Comparison of ENCODE assay signal across 8 cellular contexts in genomic region chr5:175444060-175444904, GRCh38. TPM values are rescaled to one million over a fixed set of nuclear protein-coding genes. Genes with fewer than 3 reads are reported as not detected.
A peak's percentile ranks its signal among the peaks of the same experiment; 100 is the strongest.
DNase-seq lines count a peak whose midpoint lies in the region; ATAC-seq and TF ChIP-seq lines count a peak whose summit lies in the region.

TSS of gene DRD1 (minus strand) at chr5:175444182. CDS start at chr5:175443099, 1,083 bp downstream.

- H2AK5ac ChIP-seq in H9 (ENCODE audit: insufficient read length, low read length): no peak within 1 kb of the TSS

- no peak within 1 kb of the TSS; the same call in 1 of the 2 replicates for H3K14ac ChIP-seq in H9 (ENCODE audit: insufficient read depth, low read length)

- H3K4ac ChIP-seq in H9 (ENCODE audit: low read depth, low read length): no peak within 1 kb of the TSS

- no peak within 1 kb of the TSS for H2BK120ac ChIP-seq in H9 (ENCODE audit: low read depth, low read length, poor library complexity, severe bottlenecking)

- no peak within 1 kb of the TSS for H2BK15ac ChIP-seq in H9 (ENCODE audit: low read depth, low read length)

- H4K91ac ChIP-seq in H9 (ENCODE audit: insufficient read length, low read depth, low read length): no peak within 1 kb of the TSS

- H2AFZ ChIP-seq in H9 (ENCODE audit: low read length): no peak within 1 kb of the TSS

- no peak within 1 kb of the TSS for H2BK5ac ChIP-seq in H9 (ENCODE audit: insufficient read length, low read length)

- peak; percentile 61 for TF ChIP-seq CTCF in CD8-positive, alpha-beta T cell (IDR thresholded peaks at IDR 0.05)
- peak; percentile 93 for TF ChIP-seq CTCF in H9 (conservative IDR thresholded peaks at IDR 0.05)
- peak; percentile 69 for TF ChIP-seq CTCF in WI38 (IDR thresholded peaks at IDR 0.05; ENCODE audit: low read depth, low read length)
- peak in 1 of 3 donors; percentile 44 for TF ChIP-seq CTCF in breast epithelium (IDR thresholded peaks at IDR 0.05)

- intact Hi-C loops in CD8-positive, alpha-beta T cell (cut with DNase I, micrococcal nuclease): loop anchor here in 1 of 2 experiments (1.0 kb wide), 1 partner anchor 493 kb away; no protein-coding TSS in a partner anchor
- intact Hi-C loops in breast epithelium (cut with DNase I; ENCODE audit: low total_unique reads): no loop called here

- no CpG with 5 or more reads among the region's 91 CpGs for WGBS in H9 (ENCODE audit: extremely low coverage, insufficient read length, low lambda C conversion rate)

- CTCF ChIA-PET in CD8-positive, alpha-beta T cell (lab: Charles Lee): interaction anchor here (0.8 to 1.7 kb wide), 9 partner anchors 8 to 494 kb away, joined by 4 to 7 read pairs (median 5); no protein-coding TSS in a partner anchor

- H4K8ac ChIP-seq in H9 (replicated peaks; ENCODE audit: insufficient read length, low read depth, low read length): no peak within 1 kb of the TSS

- H3K4me2 ChIP-seq in H9 (ENCODE audit: insufficient read depth, insufficient read length, low read length): peak within 1 kb of the TSS; percentile 49

- no peak within 1 kb of the TSS for H3K27ac ChIP-seq in CD8-positive, alpha-beta T cell (ENCODE audit: low read depth, low read length)
- H3K27ac ChIP-seq in H9 (ENCODE audit: insufficient read length, low read depth, low read length): no peak within 1 kb of the TSS
- no peak within 1 kb of the TSS for H3K27ac ChIP-seq in breast epithelium
- peak within 1 kb of the TSS; percentile 38 for H3K27ac ChIP-seq in layer of hippocampus (ENCODE audit: low read depth, low read length)

- ATAC-seq in CD8-positive, alpha-beta T cell: peak; percentile 55
- ATAC-seq in HG03135 (IDR thresholded peaks at IDR 0.05; ENCODE audit: unreplicated experiment): no peak

- H3K27ac Mint-ChIP-seq in CD8-positive, alpha-beta T cell: no peak within 1 kb of the TSS
- H3K27ac Mint-ChIP-seq in H9: no peak within 1 kb of the TSS; a peak in 1 of 7 replicates

- peaks cover 9% of the 10 kb centered on the region for H3K27me3 ChIP-seq in CD8-positive, alpha-beta T cell (ENCODE audit: insufficient read depth, low read length)
- H3K27me3 ChIP-seq in H9 (ENCODE audit: insufficient read depth, low read length) (peaks cover 21% of the 10 kb centered on the region; the same call in 1 of the 2 replicates), breast epithelium (peaks cover 0 to 59% of the 10 kb centered on the region in 2 donors), layer of hippocampus (ENCODE audit: control insufficient read depth, insufficient read depth, low read length) (peaks cover 2% of the 10 kb centered on the region)

- H3K9me3 Mint-ChIP-seq in CD8-positive, alpha-beta T cell: no peaks in the 10 kb centered on the region
- no peaks in the 10 kb centered on the region for H3K9me3 Mint-ChIP-seq in H9

- H3K9ac ChIP-seq in H9 (ENCODE audit: extremely low read depth, insufficient read length, low read length): no peak within 1 kb of the TSS

- no peak within 1 kb of the TSS for H3K23ac ChIP-seq in H9 (ENCODE audit: insufficient read length, low read depth, low read length)

- peak; percentile 2 to 70 (median 37) for DNase-seq in CD8-positive, alpha-beta T cell
- peak; percentile 82 for DNase-seq in H9
- DNase-seq in breast epithelium (ENCODE audit: low spot score in 2 of 2): no peak
- DNase-seq in stimulated activated CD4-positive, alpha-beta T cell treated with anti-CD3 and anti-CD28 coated beads, TNF-alpha, amount 100 ng/mL, for 24 hours (ENCODE audit: low read depth in 3 of 3): peak; percentile 9 to 50 (median 40)
- no peak for DNase-seq in SHP77 (lab: John Stamatoyannopoulos, UW)

- H3K36me3 Mint-ChIP-seq in CD8-positive, alpha-beta T cell: no peaks in the 10 kb centered on the region
- peaks cover 0 to 2% (median 0%) of the 10 kb centered on the region in 3 experiments; a peak in 1 of 7 replicates for H3K36me3 Mint-ChIP-seq in H9 (ENCODE audit: insufficient read depth in 1 of 3, low read depth in 3 of 3)

- no peak within 1 kb of the TSS for H4K5ac ChIP-seq in H9 (ENCODE audit: insufficient read length, low read depth, low read length)

- peaks cover 50% of the 10 kb centered on the region for H3K27me3 Mint-ChIP-seq in CD8-positive, alpha-beta T cell (ENCODE audit: low read depth)
- peaks cover 68% of the 10 kb centered on the region for H3K27me3 Mint-ChIP-seq in H9 (ENCODE audit: low read depth)

- H3K4me1 Mint-ChIP-seq in CD8-positive, alpha-beta T cell (ENCODE audit: low read depth): peaks cover 6% of the 10 kb centered on the region
- H3K4me1 Mint-ChIP-seq in H9: peaks cover 26 to 46% of the 10 kb centered on the region in 2 experiments

- H3K4me1 ChIP-seq in CD8-positive, alpha-beta T cell (ENCODE audit: insufficient read depth, low read length): peaks cover 10% of the 10 kb centered on the region
- no peaks in the 10 kb centered on the region for H3K4me1 ChIP-seq in H9 (ENCODE audit: insufficient read depth, low read length)
- H3K4me1 ChIP-seq in breast epithelium: peaks cover 0 to 8% of the 10 kb centered on the region in 2 donors

- H3K79me2 ChIP-seq in H9 (ENCODE audit: insufficient read depth, low read length): no peaks in the 10 kb centered on the region

- no peak within 1 kb of the TSS for H2BK12ac ChIP-seq in H9 (ENCODE audit: insufficient read length, low read depth, low read length)

- H3K36me3 ChIP-seq in CD8-positive, alpha-beta T cell (ENCODE audit: insufficient read depth, low read length): no peaks in the 10 kb centered on the region
- H3K36me3 ChIP-seq in breast epithelium: no peaks in the 10 kb centered on the region

- no peak within 1 kb of the TSS for H2BK20ac ChIP-seq in H9 (ENCODE audit: low read depth, low read length, poor library complexity, severe bottlenecking)

- H3K56ac ChIP-seq in H9 (ENCODE audit: insufficient read length, low read depth, low read length): no peak within 1 kb of the TSS

- H3K79me1 ChIP-seq in H9 (ENCODE audit: insufficient read depth, low read depth, low read length, poor library complexity, severe bottlenecking): no peaks in the 10 kb centered on the region

- H3K4me3 Mint-ChIP-seq in CD8-positive, alpha-beta T cell: peak within 1 kb of the TSS; percentile 70
- H3K4me3 Mint-ChIP-seq in H9: peak within 1 kb of the TSS; percentile 56 to 76

- no peaks in the 10 kb centered on the region for H4K20me1 ChIP-seq in H9 (ENCODE audit: control insufficient read depth, insufficient read depth, insufficient read length)

- H3K9me3 ChIP-seq in CD8-positive, alpha-beta T cell (ENCODE audit: low read length): no peaks in the 10 kb centered on the region
- H3K9me3 ChIP-seq in H9 (ENCODE audit: control insufficient read depth, low read depth, low read length) (no peaks in the 10 kb centered on the region), breast epithelium (no peaks in the 10 kb centered on the region)

- H3K18ac ChIP-seq in H9 (ENCODE audit: insufficient read length, low read depth, low read length): no peak within 1 kb of the TSS

- peak within 1 kb of the TSS; percentile 22 for H3K4me3 ChIP-seq in CD8-positive, alpha-beta T cell (ENCODE audit: low read depth, low read length)
- H3K4me3 ChIP-seq in WI38 (ENCODE audit: low read depth, low read length) (peak within 1 kb of the TSS; percentile 45), breast epithelium (peak within 1 kb of the TSS; percentile 20 to 57 (median 34))

- no peak within 1 kb of the TSS for H3T11ph ChIP-seq in H9 (ENCODE audit: low read length)

- H3K23me2 ChIP-seq in H9 (ENCODE audit: insufficient read length, low read depth, low read length, poor library complexity, severe bottlenecking): peaks cover 16% of the 10 kb centered on the region

- TF ChIP-seq POLR2A in breast epithelium (IDR thresholded peaks at IDR 0.05): no peak

- POLR2A ChIA-PET in CD8-positive, alpha-beta T cell (lab: Charles Lee): no interaction called here

RNA-seq across cellular contexts. Expression of gene DRD1, which starts in this region (rescaled TPM):
- total RNA-seq in CD8-positive, alpha-beta T cell: not detected
- not detected in 2 replicates for total RNA-seq in H9 (2021)
- total RNA-seq in breast epithelium: under 1 TPM in 2 of 3 donors, not detected in 1; under 0.01 to 0.33 TPM

Comparison
In these comparisons a context has a peak if more than half of its experiments do, and no peak if none do; other contexts are left out.
1. Peak in DNase-seq, ATAC-seq and H3K4me3 ChIP-seq in CD8-positive, alpha-beta T cell; RNA of the gene not detected or under 1 TPM.
2. Peak in DNase-seq and H3K4me2 ChIP-seq in H9; RNA of the gene not detected or under 1 TPM.
3. DNase-seq: peak in stimulated activated CD4-positive, alpha-beta T cell treated with anti-CD3 and anti-CD28 coated beads, TNF-alpha, amount 100 ng/mL, for 24 hours (3 of 3); none in breast epithelium (0 of 2) and SHP77 (0 of 2).
4. Peak in every context shown above with its lines, with median percentiles within 50 percentile points of each other: H3K4me3 ChIP-seq.